In genomic region chr1:81237531-81238528, GRCh38 we compare ENCODE assay signal across 10 cellular contexts.
A peak's percentile ranks its signal among the peaks of the same experiment; 100 is the strongest.
DNase-seq lines count a peak whose midpoint lies in the region; ATAC-seq, FAIRE-seq and TF ChIP-seq lines count a peak whose summit lies in the region.
"Had no signal": no experiment of that assay in that cellular context is flagged by ENCODE, and none has a peak within 500 bp of the region (broad histone marks: within the 10 kb centered on the region; RNA-seq: fewer than 3 reads in every experiment).

No MANE protein-coding gene starts in this region.

- POLR2A ChIA-PET in GM12878 (lab: Charles Lee), result no interaction called here

- H3K4me2 ChIP-seq in GM12878 (ENCODE audit: control insufficient read depth, insufficient read depth) (peak overlapping the region; percentile 48; the same call in 1 of the 2 replicates), mesenchymal stem cell (ENCODE audit: low read length, poor library complexity, severe bottlenecking) (peak overlapping the region; percentile 65)

- H3K27ac ChIP-seq in GM12878 (ENCODE audit: control insufficient read depth, insufficient read depth), result no peak overlapping the region
- peak overlapping the region; percentile 45 for H3K27ac ChIP-seq in mesenchymal stem cell (ENCODE audit: low read length, poor library complexity, severe bottlenecking)
- H3K27ac ChIP-seq: tibial artery had no signal

- no peak for ATAC-seq in GM12878
- no peak for ATAC-seq in HG03196 (IDR thresholded peaks at IDR 0.05; ENCODE audit: unreplicated experiment)
- no peak for ATAC-seq in GM21723 (IDR thresholded peaks at IDR 0.05; ENCODE audit: unreplicated experiment)

- peak overlapping the region; percentile 29 for H2AFZ ChIP-seq in GM12878 (ENCODE audit: control insufficient read depth, low read depth, low read length)
- H2AFZ ChIP-seq in mesenchymal stem cell (ENCODE audit: low read depth, low read length), result no peak overlapping the region

- no peaks in the 10 kb centered on the region for H3K9me3 ChIP-seq in GM12878 (replicated peaks; ENCODE audit: control insufficient read depth, insufficient read depth, low read length)
- H3K9me3 ChIP-seq in mesenchymal stem cell (ENCODE audit: control insufficient read depth, low read length), result no peaks in the 10 kb centered on the region
- H3K9me3 ChIP-seq: tibial artery had no signal

- DNase-seq in AML-193 (lab: John Stamatoyannopoulos, UW), result peak; percentile 26
- peak; percentile 41 for DNase-seq in HT1080 (ENCODE audit: low read depth)
- no peak for DNase-seq in GM12878 (ENCODE audit: low read depth, low spot score)
- peak; percentile 28 for DNase-seq in mesenchymal stem cell
- no peak for DNase-seq in occipital lobe (lab: John Stamatoyannopoulos, UW)
- no peak for DNase-seq in GM03348 (ENCODE audit: low spot score)
- DNase-seq: NCI-H1417 treated with DMSO at 0.1 percent for 48 hours, tibial artery had no signal

- H2BK15ac ChIP-seq in mesenchymal stem cell (ENCODE audit: low read depth, poor library complexity, severe bottlenecking), result no peak overlapping the region

- no peaks in the 10 kb centered on the region for H3K79me1 ChIP-seq in mesenchymal stem cell (replicated peaks; ENCODE audit: low read length, poor library complexity, severe bottlenecking)

- RAD21 ChIA-PET in GM12878 (lab: Charles Lee; ENCODE audit: unreplicated experiment), result no interaction called here

- SMC1A ChIA-PET in GM12878 (lab: Charles Lee; ENCODE audit: uncharacterized antibody, unreplicated experiment), result no interaction called here

- intact Hi-C loops in GM12878 (cut with micrococcal nuclease; ENCODE audit: unreplicated experiment), result no loop called here

- H3K36me3 ChIP-seq in GM12878 (ENCODE audit: control insufficient read depth in 2 of 2, insufficient read depth in 2 of 2, low read length in 1 of 2) (no peaks in the 10 kb centered on the region), mesenchymal stem cell (ENCODE audit: control insufficient read depth in 1 of 2, insufficient read depth in 2 of 2, low read depth in 1 of 2, low read length in 2 of 2) (no peaks in the 10 kb centered on the region)
- H3K36me3 ChIP-seq: tibial artery had no signal

- H3K27me3 ChIP-seq in GM12878 (replicated peaks in 1 of 2; ENCODE audit: control insufficient read depth in 2 of 2, insufficient read depth in 2 of 2, low read length in 1 of 2), result no peaks in the 10 kb centered on the region
- H3K27me3 ChIP-seq in mesenchymal stem cell (ENCODE audit: control insufficient read depth in 1 of 2, insufficient read depth in 1 of 2, low read length in 2 of 2), result no peaks in the 10 kb centered on the region

- TF ChIP-seq CTCF in GM12878 (IDR thresholded peaks at IDR 0.05 in 2 of 3, conservative IDR thresholded peaks at IDR 0.05 in 1 of 3; ENCODE audit: control insufficient read depth in 2 of 3, extremely low read depth in 1 of 3, insufficient read depth in 1 of 3, low read depth in 3 of 3, low read length in 3 of 3), result no peak

- H3K4me3 ChIP-seq in GM12878 (peak overlapping the region; percentile 43; the same call in 1 of the 2 replicates), mesenchymal stem cell (ENCODE audit: insufficient read depth in 1 of 2, low read depth in 1 of 2, low read length in 2 of 2) (peak overlapping the region in 1 of 2 experiments; percentile 52)

- H3K4me1 ChIP-seq in GM12878 (ENCODE audit: control insufficient read depth, insufficient read depth, low read length) (no peaks in the 10 kb centered on the region), mesenchymal stem cell (ENCODE audit: control insufficient read depth, insufficient read depth, low read depth, low read length) (no peaks in the 10 kb centered on the region)

- CTCF ChIA-PET in GM12878 (lab: Yijun Ruan, JAX), result interaction anchor here (0.7 kb wide), 1 partner anchor 27 kb away, joined by 3 read pairs; no protein-coding TSS in a partner anchor

- H2AK5ac ChIP-seq in mesenchymal stem cell (ENCODE audit: low read length, severe bottlenecking), result no peak overlapping the region

- no peak overlapping the region for H4K8ac ChIP-seq in mesenchymal stem cell (ENCODE audit: low read length)

- H2BK120ac ChIP-seq in mesenchymal stem cell (ENCODE audit: low read depth, low read length), result no peak overlapping the region

- H3K14ac ChIP-seq in mesenchymal stem cell (ENCODE audit: low read length in 2 of 2), result no peak overlapping the region

- TF ChIP-seq POLR2A in GM12878 (IDR thresholded peaks at IDR 0.05; ENCODE audit: low read depth, low read length), result no peak

- 49% methylated on average over 11 of the region's 11 CpGs for WGBS in GM12878 (ENCODE audit: insufficient coverage, insufficient replicate concordance, low lambda C conversion rate, missing lambda C conversion rate)
- WGBS in mesenchymal stem cell, result 32% methylated on average over 8 of the region's 11 CpGs

- H3K9ac ChIP-seq in GM12878 (ENCODE audit: control insufficient read depth, insufficient read depth, low read length) (no peak overlapping the region), mesenchymal stem cell (ENCODE audit: low read length) (peak overlapping the region; percentile 33)

- no peaks in the 10 kb centered on the region for H3K79me2 ChIP-seq in GM12878 (ENCODE audit: control insufficient read depth, insufficient read depth, low read length)

- BruUV-seq in GM12878 (replicated peaks; lab: Mats Ljungman, UMichigan), result no TSS peak

- no peak for TF ChIP-seq RAD21 in GM12878 (IDR thresholded peaks at IDR 0.05; ENCODE audit: insufficient read depth, low read depth, low read length)

- H2BK12ac ChIP-seq in mesenchymal stem cell (ENCODE audit: low read length in 2 of 2), result no peak overlapping the region

- in situ Hi-C loops in GM12878 (cut with MboI), result no loop called here

- H3K4ac ChIP-seq in mesenchymal stem cell (ENCODE audit: low read depth in 1 of 2, low read length in 2 of 2), result no peak overlapping the region

- no peaks in the 10 kb centered on the region for H4K20me1 ChIP-seq in GM12878 (ENCODE audit: control insufficient read depth, insufficient read depth)

- no peak overlapping the region for H4K91ac ChIP-seq in mesenchymal stem cell (ENCODE audit: low read length)

- H3K18ac ChIP-seq in mesenchymal stem cell (ENCODE audit: low read depth in 1 of 2, low read length in 2 of 2), result no peak overlapping the region

- no peak for FAIRE-seq in GM12878 (lab: Jason Lieb, UNC)

- H3K23ac ChIP-seq in mesenchymal stem cell (ENCODE audit: low read length in 2 of 2), result no peak overlapping the region

- no peak overlapping the region for H2BK5ac ChIP-seq in mesenchymal stem cell (ENCODE audit: low read depth, low read length, poor library complexity, severe bottlenecking)

- TF ChIP-seq EP300 in GM12878 (IDR thresholded peaks at IDR 0.05; ENCODE audit: borderline replicate concordance in 1 of 2, control insufficient read depth in 1 of 2, low read depth in 2 of 2, low read length in 2 of 2), result no peak

TF ChIP-seq in GM12878, 131 proteins besides CTCF, POLR2A, EP300 and RAD21 (continues in another document):
- TF ChIP-seq SUZ12 (IDR thresholded peaks at IDR 0.05; ENCODE audit: unreplicated experiment) (no peak), BCL11A (IDR thresholded peaks at IDR 0.05; ENCODE audit: low read depth, low read length) (no peak), ZBTB40 (IDR thresholded peaks at IDR 0.05; ENCODE audit: borderline replicate concordance) (no peak), CREM (IDR thresholded peaks at IDR 0.05; ENCODE audit: low read depth) (no peak), SREBF1 (IDR thresholded peaks at IDR 0.05; ENCODE audit: low read length) (no peak), EED (IDR thresholded peaks at IDR 0.05; ENCODE audit: low read depth) (no peak), JUNB (IDR thresholded peaks at IDR 0.05) (no peak), STAT3 (IDR thresholded peaks at IDR 0.05; ENCODE audit: low read depth, low read length) (no peak), SMARCA5 (IDR thresholded peaks at IDR 0.05) (no peak), TAF1 (IDR thresholded peaks at IDR 0.05; ENCODE audit: borderline replicate concordance, low read depth, low read length) (no peak), RFX5 (IDR thresholded peaks at IDR 0.05; ENCODE audit: low read depth, low read length) (no peak), ZNF622 (IDR thresholded peaks at IDR 0.05) (no peak), BHLHE40 (IDR thresholded peaks at IDR 0.05; ENCODE audit: borderline replicate concordance in 1 of 2, low read depth in 2 of 2, low read length in 1 of 2) (no peak), RAD51 (IDR thresholded peaks at IDR 0.05) (no peak), RBBP5 (conservative IDR thresholded peaks at IDR 0.05) (no peak)

Comparison
In these comparisons a context has a peak if more than half of its experiments do, and no peak if none do; other contexts are left out.
1. DNase-seq: peak in AML-193 (2 of 2), HT1080 (single experiment) and mesenchymal stem cell (single experiment); none in GM12878 (single experiment), occipital lobe (single experiment) and GM03348 (single experiment).